In the genomic region with DNA sequence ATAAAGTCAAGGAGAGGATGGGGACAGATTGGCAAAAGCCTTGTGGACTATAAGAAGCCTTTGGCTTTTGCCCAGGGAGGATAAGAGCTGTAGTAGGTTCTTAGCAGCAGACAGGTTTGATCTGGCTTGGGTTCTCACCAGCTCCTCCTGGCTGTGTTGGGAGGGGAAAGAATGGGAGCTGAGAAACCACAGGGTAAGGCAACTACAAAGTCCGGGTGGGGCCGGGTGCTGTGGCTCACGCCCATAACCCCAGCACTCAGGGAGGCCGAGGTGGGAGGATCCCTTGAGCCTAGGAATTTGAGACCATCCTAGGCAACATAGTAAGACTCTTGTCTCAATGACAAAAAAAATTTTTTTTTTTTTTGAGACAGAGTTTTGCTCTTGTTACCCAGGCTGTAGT, we compare ENCODE assay signal across 21 cellular contexts. TPM values are rescaled to one million over a fixed set of nuclear protein-coding genes. Genes with fewer than 3 reads are reported as not detected.
DNase-seq lines count a peak whose midpoint lies in the region; ATAC-seq and TF ChIP-seq lines count a peak whose summit lies in the region.
"Had no signal": no experiment of that assay in that cellular context is flagged by ENCODE, and none has a peak within 500 bp of the region (broad histone marks: within the 10 kb centered on the region; RNA-seq: fewer than 3 reads in every experiment).

No MANE protein-coding gene starts in this region.

- H3K4me1 ChIP-seq in colonic mucosa, result no peaks in the 10 kb centered on the region
- H3K4me1 ChIP-seq: HAP-1, SJCRH30 had no signal

- TF ChIP-seq CTCF in colonic mucosa (IDR thresholded peaks at IDR 0.05), result no peak

- H3K4me3 ChIP-seq in H7 (ENCODE audit: insufficient read depth, low read depth, low read length), result no peak overlapping the region
- no peak overlapping the region for H3K4me3 ChIP-seq in colonic mucosa
- H3K4me3 ChIP-seq: HAP-1, SJCRH30 had no signal

- H3K27ac ChIP-seq in colonic mucosa, result no peak overlapping the region
- H3K27ac ChIP-seq: C4-2B, SJCRH30 had no signal

- H3K36me3 ChIP-seq in H7 (replicated peaks; ENCODE audit: control insufficient read depth, insufficient read depth, low read length) (peaks cover 27% of the 10 kb centered on the region), colonic mucosa (peaks cover 3% of the 10 kb centered on the region)

- peak overlapping the region in 1 of 2 donors; percentile 44 for H3K27ac Mint-ChIP-seq in activated naive CD4-positive, alpha-beta T cell treated with anti-CD3 and anti-CD28 coated beads, Interleukin-2, amount 50 U/mL, for 72 hours

- intact Hi-C loops in colonic mucosa (cut with DNase I), result no loop called here

- no peaks in the 10 kb centered on the region for H3K9me3 Mint-ChIP-seq in activated naive CD4-positive, alpha-beta T cell treated with anti-CD3 and anti-CD28 coated beads, Interleukin-2, amount 50 U/mL, for 72 hours

- ATAC-seq in GM21515 (IDR thresholded peaks at IDR 0.05; ENCODE audit: unreplicated experiment) (no peak), GM21786 (IDR thresholded peaks at IDR 0.05; ENCODE audit: unreplicated experiment) (no peak)
- no peak for ATAC-seq in activated naive CD4-positive, alpha-beta T cell treated with anti-CD3 and anti-CD28 coated beads, Interleukin-2, amount 50 U/mL, for 72 hours
- ATAC-seq: PC-3 had no signal

- no peaks in the 10 kb centered on the region for H3K9me3 ChIP-seq in colonic mucosa
- H3K9me3 ChIP-seq: HAP-1, SJCRH30 had no signal

- H3K9ac ChIP-seq in colonic mucosa (ENCODE audit: low read depth in 2 of 2, low read length in 2 of 2), result no peak overlapping the region

- H3K36me3 Mint-ChIP-seq in activated naive CD4-positive, alpha-beta T cell treated with anti-CD3 and anti-CD28 coated beads, Interleukin-2, amount 50 U/mL, for 72 hours, result no peaks in the 10 kb centered on the region

- H3K27me3 ChIP-seq in H7 (ENCODE audit: control insufficient read depth, insufficient read depth, low read length) (no peaks in the 10 kb centered on the region), colonic mucosa (no peaks in the 10 kb centered on the region)
- H3K27me3 ChIP-seq: SJCRH30 had no signal

- peak; percentile 22 for DNase-seq in H7
- DNase-seq in OCI-M1 (lab: John Stamatoyannopoulos, UW), result peak; percentile 28
- peak; percentile 57 for DNase-seq in colonic mucosa
- peak; percentile 19 for DNase-seq in myocyte (ENCODE audit: low read depth)
- DNase-seq in activated gamma-delta T cell (lab: John Stamatoyannopoulos, UW), result no peak
- DNase-seq in activated naive CD4-positive, alpha-beta T cell treated with anti-CD3 and anti-CD28 coated beads, Interleukin-2, amount 50 U/mL, for 72 hours (ENCODE audit: low spot score in 2 of 2), result no peak
- DNase-seq: DMS153, EL, KBM-7, MV-4-11, NCI-H1417, NCI-H187 treated with DMSO at 0.1 percent for 48 hours, NCI-H2171 treated with DMSO at 0.1 percent for 48 hours, NCI-H510A, NCI-H774, PC-3, SJCRH30 had no signal

RNA-seq across cellular contexts. Expression of gene NECTIN2, which starts 20.6 kb away (rescaled TPM):
- 152 and 207 TPM in 2 replicates for total RNA-seq in H7 (2014; rRNA removed; shearing (Covaris generic))
- total RNA-seq in colonic mucosa (100 to 1,000 TPM; 115 to 121 TPM), myocyte (79.1 and 113 TPM in 2 replicates)
- polyA plus RNA-seq in myocyte (2012), result 72.7 TPM
- total RNA-seq in activated naive CD4-positive, alpha-beta T cell treated with anti-CD3 and anti-CD28 coated beads, Interleukin-2, amount 50 U/mL, for 72 hours, result under 1 TPM; 0.89 to 0.98 TPM

RNA-seq across cellular contexts. Expression of gene TOMM40, which starts 24.4 kb away (rescaled TPM):
- 160 and 204 TPM in 2 replicates for total RNA-seq in H7 (2014; rRNA removed; shearing (Covaris generic))
- total RNA-seq in colonic mucosa, result 100 to 1,000 TPM in 1 of 2 donors, 10 to 100 TPM in 1; 60.0 to 167 TPM
- total RNA-seq in myocyte, result 94.0 and 121 TPM in 2 replicates
- polyA plus RNA-seq in myocyte (2012), result 47.8 TPM
- total RNA-seq in activated naive CD4-positive, alpha-beta T cell treated with anti-CD3 and anti-CD28 coated beads, Interleukin-2, amount 50 U/mL, for 72 hours, result 100 to 1,000 TPM in 1 of 2 donors, 10 to 100 TPM in 1; 38.2 to 120 TPM

RNA-seq across cellular contexts. Expression of gene APOE, which starts 38.9 kb away (rescaled TPM):
- 826 and 994 TPM in 2 replicates for total RNA-seq in H7 (2014; rRNA removed; shearing (Covaris generic))
- 10 to 100 TPM; 36.3 to 78.9 TPM for total RNA-seq in colonic mucosa
- 4,388 and 5,075 TPM in 2 replicates for total RNA-seq in myocyte
- polyA plus RNA-seq in myocyte (2012), result 34.2 TPM
- 1 to 10 TPM in 1 of 2 donors, under 1 TPM in 1; 0.80 to 2.9 TPM for total RNA-seq in activated naive CD4-positive, alpha-beta T cell treated with anti-CD3 and anti-CD28 coated beads, Interleukin-2, amount 50 U/mL, for 72 hours

RNA-seq across cellular contexts. Expression of gene APOC1, which starts 47.7 kb away (rescaled TPM):
- 65.6 and 139 TPM in 2 replicates for total RNA-seq in H7 (2014; rRNA removed; shearing (Covaris generic))
- total RNA-seq in colonic mucosa (10 to 100 TPM; 10.4 to 19.9 TPM), myocyte (21.8 and 52.3 TPM in 2 replicates)
- polyA plus RNA-seq in myocyte (2012), result 7.3 TPM
- total RNA-seq in activated naive CD4-positive, alpha-beta T cell treated with anti-CD3 and anti-CD28 coated beads, Interleukin-2, amount 50 U/mL, for 72 hours, result under 1 TPM in 1 of 2 donors, not detected in 1; 0.61 TPM

RNA-seq across cellular contexts. Expression of gene BCAM, which starts 57.8 kb away (rescaled TPM):
- 23.9 and 24.2 TPM in 2 replicates for total RNA-seq in H7 (2014; rRNA removed; shearing (Covaris generic))
- 10 to 100 TPM; 15.1 to 20.7 TPM for total RNA-seq in colonic mucosa
- 590 and 678 TPM in 2 replicates for total RNA-seq in myocyte
- polyA plus RNA-seq in myocyte (2012), result 110 TPM
- under 1 TPM in 1 of 2 donors, not detected in 1; 0.31 TPM for total RNA-seq in activated naive CD4-positive, alpha-beta T cell treated with anti-CD3 and anti-CD28 coated beads, Interleukin-2, amount 50 U/mL, for 72 hours

Comparison
In these comparisons a context has a peak if more than half of its experiments do, and no peak if none do; other contexts are left out.
1. DNase-seq: peak in H7 (single experiment), OCI-M1 (single experiment), colonic mucosa (single experiment) and myocyte (single experiment); none in activated gamma-delta T cell (single experiment) and activated naive CD4-positive, alpha-beta T cell treated with anti-CD3 and anti-CD28 coated beads, Interleukin-2, amount 50 U/mL, for 72 hours (0 of 2).
2. RNA of gene NECTIN2, which starts 20.6 kb away (total RNA-seq): 152 to 207 TPM in H7, 115 to 121 TPM in colonic mucosa and 79.1 to 113 TPM in myocyte; 0.89 to 0.98 TPM in activated naive CD4-positive, alpha-beta T cell treated with anti-CD3 and anti-CD28 coated beads, Interleukin-2, amount 50 U/mL, for 72 hours; every median in the first group is over 10 times any median in the second.
3. RNA of gene APOE, which starts 38.9 kb away (total RNA-seq): 4,388 to 5,075 TPM in myocyte and 826 to 994 TPM in H7; 36.3 to 78.9 TPM in colonic mucosa and 0.80 to 2.9 TPM in activated naive CD4-positive, alpha-beta T cell treated with anti-CD3 and anti-CD28 coated beads, Interleukin-2, amount 50 U/mL, for 72 hours; every median in the first group is over 10 times any median in the second.